ENCODE assay signal across 11 cellular contexts in the genomic region with DNA sequence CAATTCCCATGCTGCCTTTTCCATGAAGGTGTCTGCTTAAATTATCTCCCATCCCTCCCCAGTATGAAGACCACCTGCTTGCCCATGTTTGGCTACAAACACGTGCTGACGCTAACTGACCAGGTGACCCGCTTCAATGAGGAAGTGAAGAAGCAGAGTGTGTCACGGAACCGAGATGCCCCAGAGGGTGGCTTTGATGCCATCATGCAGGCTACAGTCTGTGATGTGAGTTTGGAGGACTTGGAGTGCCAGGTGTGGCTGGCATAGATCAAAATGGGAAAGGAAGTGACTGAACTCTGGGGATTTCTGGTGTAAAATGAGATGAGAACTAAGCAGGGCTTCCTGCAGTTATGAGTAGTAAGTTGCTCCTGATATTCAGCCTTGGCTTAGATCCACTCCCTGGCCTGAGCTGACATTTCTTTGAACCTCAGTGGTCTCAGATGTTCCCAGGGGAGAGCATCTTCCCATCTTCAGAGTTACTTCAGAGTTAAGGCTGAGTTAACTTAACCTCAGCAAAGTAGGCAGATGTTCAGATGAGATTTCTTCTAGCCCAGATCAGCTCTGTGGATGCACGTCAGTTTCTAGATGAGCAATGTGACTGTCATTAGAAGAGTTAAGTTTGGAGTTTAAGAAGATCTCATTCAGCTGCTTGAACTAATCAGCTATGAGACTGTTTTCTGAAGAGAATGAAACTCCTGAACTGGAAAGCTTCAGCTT. TPM values are rescaled to one million over a fixed set of nuclear protein-coding genes. Genes with fewer than 3 reads are reported as not detected.
DNase-seq lines count a peak whose midpoint lies in the region; ATAC-seq and TF ChIP-seq lines count a peak whose summit lies in the region.
"Had no signal": no experiment of that assay in that cellular context is flagged by ENCODE, and none has a peak within 500 bp of the region (broad histone marks: within the 10 kb centered on the region; RNA-seq: fewer than 3 reads in every experiment).

No MANE protein-coding gene starts in this region.

- peak; percentile 44 for DNase-seq in GM19238 (ENCODE audit: insufficient read length, low spot score)
- DNase-seq in T-helper 17 cell: no peak
- DNase-seq in 8988T: no peak
- no peak for DNase-seq in NCI-H2081 treated with DMSO at 0.1 percent for 48 hours (lab: John Stamatoyannopoulos, UW)
- no peak for DNase-seq in activated effector memory CD4-positive, alpha-beta T cell treated with Interleukin-2 at 50 U/mL for 16 hours
- no peak for DNase-seq in T-helper 9 cell
- DNase-seq: activated CD4-positive, alpha-beta T cell treated with anti-CD3 and anti-CD28 coated beads, Interleukin-2, amount 10 ng/mL, durations not matched to agents 7 days and 5 days; ovary had no signal

- H3K9me2 ChIP-seq in DOHH2 (replicated peaks; ENCODE audit: control insufficient read depth, low read length): no peaks in the 10 kb centered on the region

- H3K36me3 ChIP-seq in DOHH2 (ENCODE audit: control insufficient read depth, low read length): no peaks in the 10 kb centered on the region
- H3K36me3 ChIP-seq: ovary had no signal

- no peaks in the 10 kb centered on the region for H3K27me3 ChIP-seq in DOHH2 (ENCODE audit: control insufficient read depth, low read length)
- H3K27me3 ChIP-seq: ovary had no signal

- H4K20me1 ChIP-seq in DOHH2 (ENCODE audit: control insufficient read depth, insufficient read depth, low read depth, low read length): no peaks in the 10 kb centered on the region

- no peaks in the 10 kb centered on the region for H3K9me3 ChIP-seq in DOHH2 (ENCODE audit: control insufficient read depth, insufficient read depth, low read length)
- H3K9me3 ChIP-seq in T-helper 17 cell (ENCODE audit: control insufficient read depth, low read length, poor library complexity, severe bottlenecking): no peaks in the 10 kb centered on the region
- H3K9me3 ChIP-seq: ovary had no signal

- ATAC-seq in HG02970 (IDR thresholded peaks at IDR 0.05; ENCODE audit: low FRiP score, unreplicated experiment) (peak; percentile 62), T-helper 17 cell (peak; percentile 36)

- peaks cover 22% of the 10 kb centered on the region for H3K4me1 ChIP-seq in DOHH2 (ENCODE audit: control insufficient read depth, low read length)

- peaks cover 2% of the 10 kb centered on the region for H3K36me3 Mint-ChIP-seq in T-helper 17 cell (ENCODE audit: low read depth)

- TF ChIP-seq CTCF in DOHH2 (IDR thresholded peaks at IDR 0.05; ENCODE audit: low read depth, low read length, poor library complexity, severe bottlenecking): no peak

- H3K4me2 ChIP-seq in DOHH2 (ENCODE audit: low read length): peak overlapping the region; percentile 8

- H3F3A ChIP-seq in DOHH2 (ENCODE audit: control insufficient read depth, insufficient read depth): no peaks in the 10 kb centered on the region

- H3K27ac ChIP-seq in DOHH2 (ENCODE audit: low read depth, low read length): no peak overlapping the region
- H3K27ac ChIP-seq: ovary had no signal

- H3K27ac Mint-ChIP-seq in T-helper 17 cell: no peak overlapping the region
- H3K27ac Mint-ChIP-seq: activated CD4-positive, alpha-beta T cell treated with anti-CD3 and anti-CD28 coated beads, Interleukin-2, amount 10 ng/mL, durations not matched to agents 7 days and 5 days had no signal

- H3K4me3 ChIP-seq in DOHH2 (ENCODE audit: low read length): no peak overlapping the region
- H3K4me3 ChIP-seq: ovary had no signal

- no peak overlapping the region for H3K4me3 Mint-ChIP-seq in T-helper 17 cell
- H3K4me3 Mint-ChIP-seq: activated CD4-positive, alpha-beta T cell treated with anti-CD3 and anti-CD28 coated beads, Interleukin-2, amount 10 ng/mL, durations not matched to agents 7 days and 5 days; central memory CD8-positive, alpha-beta T cell had no signal

- H3K4me1 Mint-ChIP-seq in T-helper 17 cell: peaks cover 3% of the 10 kb centered on the region
- H3K4me1 Mint-ChIP-seq: activated CD4-positive, alpha-beta T cell treated with anti-CD3 and anti-CD28 coated beads, Interleukin-2, amount 10 ng/mL, durations not matched to agents 7 days and 5 days; central memory CD8-positive, alpha-beta T cell had no signal

- H3K79me2 ChIP-seq in DOHH2 (ENCODE audit: control insufficient read depth, low read length): no peaks in the 10 kb centered on the region

- H3K27me3 Mint-ChIP-seq in T-helper 17 cell: peaks cover 26% of the 10 kb centered on the region
- H3K27me3 Mint-ChIP-seq: central memory CD8-positive, alpha-beta T cell had no signal

RNA-seq across cellular contexts. Expression of a gene that starts 32.7 kb away (rescaled TPM):
- 100 to 1,000 TPM in 1 of 2 donors, 1 to 10 TPM in 1; 7.8 to 283 TPM for total RNA-seq in T-helper 17 cell

RNA-seq across cellular contexts. Expression of a gene that starts 37.4 kb away (rescaled TPM):
- 1 to 10 TPM; 6.8 to 9.2 TPM for total RNA-seq in T-helper 17 cell
